In the genomic region with DNA sequence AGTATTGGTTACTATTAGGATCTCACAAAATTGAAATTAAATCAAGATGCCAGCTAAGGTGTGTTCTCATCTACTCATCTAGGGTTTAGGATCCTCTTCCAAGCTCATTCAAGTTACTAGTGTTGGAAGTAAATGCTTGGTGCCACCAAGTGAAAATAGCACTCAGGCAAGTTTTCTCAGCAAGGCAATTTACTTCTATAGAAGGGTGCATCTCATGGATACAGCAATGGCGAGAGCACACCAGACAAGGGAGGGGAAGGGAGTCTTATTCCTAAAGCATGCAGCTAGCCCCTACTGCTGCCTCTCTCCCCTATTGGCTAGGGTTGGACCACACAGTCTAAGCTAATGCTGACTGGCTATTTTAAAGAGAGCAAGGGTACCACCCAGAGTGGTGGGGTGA, we compare ENCODE assay signal across 19 cellular contexts. TPM values are rescaled to one million over a fixed set of nuclear protein-coding genes. Genes with fewer than 3 reads are reported as not detected.
A peak's percentile ranks its signal among the peaks of the same experiment; 100 is the strongest.
DNase-seq lines count a peak whose midpoint lies in the region; ATAC-seq, FAIRE-seq and TF ChIP-seq lines count a peak whose summit lies in the region.
"Had no signal": no experiment of that assay in that cellular context is flagged by ENCODE, and none has a peak within 500 bp of the region (broad histone marks: within the 10 kb centered on the region; RNA-seq: fewer than 3 reads in every experiment).

No MANE protein-coding gene starts in this region.

- peaks cover 13 to 22% of the 10 kb centered on the region in 2 donors for H3K27me3 Mint-ChIP-seq in CD4-positive, alpha-beta memory T cell

- H3K36me3 ChIP-seq in HepG2 (replicated peaks in 1 of 2; ENCODE audit: control insufficient read depth in 1 of 2, insufficient read depth in 2 of 2, low read length in 2 of 2) (no peaks in the 10 kb centered on the region), right lobe of liver (no peaks in the 10 kb centered on the region), HEK293 (ENCODE audit: control insufficient read depth in 2 of 2, insufficient read depth in 1 of 2, low read length in 2 of 2) (no peaks in the 10 kb centered on the region), H1 (ENCODE audit: control insufficient read depth in 2 of 4, insufficient read depth in 4 of 4, low read length in 3 of 4) (no peaks in the 10 kb centered on the region), hepatocyte (replicated peaks; ENCODE audit: insufficient read depth, low read depth) (no peaks in the 10 kb centered on the region)
- H3K36me3 ChIP-seq in CD4-positive, alpha-beta memory T cell (ENCODE audit: insufficient read depth, low read length), result no peaks in the 10 kb centered on the region
- H3K36me3 ChIP-seq: BE2C had no signal

- no peaks in the 10 kb centered on the region for H3K79me1 ChIP-seq in H1 (ENCODE audit: low read depth, low read length)

- TF ChIP-seq CTCF in HepG2 (CRISPR knock-in tag; IDR thresholded peaks at IDR 0.05), result no peak
- TF ChIP-seq CTCF in right lobe of liver (IDR thresholded peaks at IDR 0.05), result no peak
- TF ChIP-seq CTCF in HEK293 (tag by site-specific recombination; IDR thresholded peaks at IDR 0.05), result no peak
- TF ChIP-seq CTCF in H1 (IDR thresholded peaks at IDR 0.05; ENCODE audit: control extremely low read depth in 1 of 3, insufficient read depth in 1 of 3, low read depth in 1 of 3, low read length in 3 of 3), result no peak
- TF ChIP-seq CTCF in hepatocyte (IDR thresholded peaks at IDR 0.05; ENCODE audit: poor library complexity), result no peak

- no peak overlapping the region for H3K14ac ChIP-seq in H1 (ENCODE audit: insufficient read length)

- no peak overlapping the region for H3K56ac ChIP-seq in H1 (replicated peaks; ENCODE audit: insufficient read length, low read depth, low read length)

- intact Hi-C loops in HepG2 (cut with micrococcal nuclease; ENCODE audit: unreplicated experiment), result no loop called here
- intact Hi-C loops in right lobe of liver (cut with DNase I), result no loop called here
- intact Hi-C loops in CD4-positive, alpha-beta memory T cell (cut with micrococcal nuclease), result no loop called here
- intact Hi-C loops in posterior cingulate gyrus (cut with DNase I), result no loop called here

- 47% methylated on average over 1 of the region's 1 CpG for WGBS in HepG2 (ENCODE audit: low lambda C conversion rate)
- 100% methylated on average over 1 of the region's 1 CpG for WGBS in right lobe of liver (ENCODE audit: insufficient coverage, low coverage, low lambda C conversion rate, missing lambda C conversion rate)
- 100% methylated on average over 1 of the region's 1 CpG; no CpG with 5 or more reads in 1 of the 2 experiments for WGBS in H1 (ENCODE audit: extremely low coverage in 1 of 2, insufficient coverage in 1 of 2, insufficient read length in 1 of 2, insufficient replicate concordance in 2 of 2, low coverage in 1 of 2, low lambda C conversion rate in 2 of 2, missing lambda C conversion rate in 1 of 2), 2 experiments
- 88% methylated on average over 1 of the region's 1 CpG for WGBS in hepatocyte (ENCODE audit: low lambda C conversion rate, missing lambda C conversion rate)

- H2BK20ac ChIP-seq in H1 (ENCODE audit: low read length), result no peak overlapping the region

- no peak overlapping the region for H3K23ac ChIP-seq in H1 (ENCODE audit: insufficient read length)

- no peak for DNase-seq in HepG2 (ENCODE audit: low spot score)
- DNase-seq in right lobe of liver, result no peak
- no peak for DNase-seq in H1 (ENCODE audit: low read depth in 1 of 2, low spot score in 2 of 2)
- no peak for DNase-seq in CD4-positive, alpha-beta memory T cell
- DNase-seq in hepatocyte (ENCODE audit: low spot score), result no peak
- no peak for DNase-seq in posterior cingulate gyrus
- DNase-seq: ACHN; BE2C; C1 segment of cervical spinal cord; Caco-2; CD4-positive, CD25-positive, alpha-beta regulatory T cell; DMS153; DND-41; EL; GM23248; H7 had no signal

- H3K4me1 ChIP-seq in HepG2 (ENCODE audit: insufficient read depth, low read length), result no peaks in the 10 kb centered on the region
- H3K4me1 ChIP-seq in right lobe of liver, result no peaks in the 10 kb centered on the region
- H3K4me1 ChIP-seq in HEK293 (ENCODE audit: control insufficient read depth, insufficient read depth, low read length), result no peaks in the 10 kb centered on the region
- H3K4me1 ChIP-seq in H1 (replicated peaks in 1 of 4; ENCODE audit: control insufficient read depth in 3 of 4, insufficient read depth in 4 of 4, low read length in 3 of 4), result no peaks in the 10 kb centered on the region
- H3K4me1 ChIP-seq in CD4-positive, alpha-beta memory T cell (ENCODE audit: insufficient read depth, low read length), result no peaks in the 10 kb centered on the region
- H3K4me1 ChIP-seq in hepatocyte (ENCODE audit: insufficient read depth), result no peaks in the 10 kb centered on the region
- H3K4me1 ChIP-seq: BE2C, Caco-2 had no signal

- no peak overlapping the region for H2BK5ac ChIP-seq in H1 (ENCODE audit: low read depth, low read length)

- CTCF ChIA-PET in HepG2 (lab: Yijun Ruan, JAX; ENCODE audit: low intra/inter-chr PET ratio, low total read pairs) (no interaction called here), HEK293 (lab: Yijun Ruan, JAX) (interaction anchor here (0.6 kb wide), 1 partner anchor 422 kb away, joined by 3 read pairs; no protein-coding TSS in a partner anchor), H1 (lab: Charles Lee; ENCODE audit: partially characterized antibody) (interaction anchor here (0.5 to 0.9 kb wide), 2 partner anchors 106 to 424 kb away, joined by 3 read pairs; no protein-coding TSS in a partner anchor)
- CTCF ChIA-PET in CD4-positive, alpha-beta memory T cell (lab: Charles Lee; ENCODE audit: partially characterized antibody), result interaction anchor here (5.4 kb wide), 1 partner anchor 227 kb away, joined by 27 read pairs; no protein-coding TSS in a partner anchor

- H3K4me3 ChIP-seq in HepG2 (replicated peaks in 1 of 3; ENCODE audit: insufficient read depth in 1 of 3, low read depth in 2 of 3, low read length in 3 of 3) (no peak overlapping the region), right lobe of liver (no peak overlapping the region), HEK293 (ENCODE audit: low read depth, low read length) (no peak overlapping the region), H1 (ENCODE audit: extremely low read depth in 1 of 4, insufficient read depth in 2 of 4, low read depth in 3 of 4, low read length in 4 of 4) (no peak overlapping the region), hepatocyte (no peak overlapping the region)
- no peak overlapping the region for H3K4me3 ChIP-seq in CD4-positive, alpha-beta memory T cell (ENCODE audit: low read length in 2 of 2)
- H3K4me3 ChIP-seq: GM23248 had no signal

- H3K4me2 ChIP-seq in HepG2 (ENCODE audit: low read depth, low read length) (no peak overlapping the region), H1 (ENCODE audit: insufficient read depth in 1 of 2, low read depth in 2 of 2, low read length in 2 of 2) (no peak overlapping the region), hepatocyte (no peak overlapping the region)

- H3K9ac ChIP-seq in HepG2 (ENCODE audit: insufficient read depth, low read depth, low read length) (no peak overlapping the region), H1 (replicated peaks in 1 of 4; ENCODE audit: extremely low read depth in 1 of 4, low read depth in 3 of 4, low read length in 3 of 4) (no peak overlapping the region)
- H3K9ac ChIP-seq: GM23248 had no signal

- H3K4me1 Mint-ChIP-seq in CD4-positive, alpha-beta memory T cell, result peaks cover 0 to 3% (median 0%) of the 10 kb centered on the region in 4 donors

- H3K27ac Mint-ChIP-seq in CD4-positive, alpha-beta memory T cell, result no peak overlapping the region

- H3K79me2 ChIP-seq in HepG2 (ENCODE audit: insufficient read depth, low read length), result no peaks in the 10 kb centered on the region
- H3K79me2 ChIP-seq in H1 (ENCODE audit: control insufficient read depth in 1 of 2, insufficient read depth in 2 of 2, low read length in 2 of 2), result no peaks in the 10 kb centered on the region
- no peaks in the 10 kb centered on the region for H3K79me2 ChIP-seq in hepatocyte

- H4K91ac ChIP-seq in H1 (replicated peaks; ENCODE audit: insufficient read length, low read length), result no peak overlapping the region

- no peaks in the 10 kb centered on the region for H4K20me1 ChIP-seq in HepG2 (ENCODE audit: insufficient read depth, low read length)
- H4K20me1 ChIP-seq in H1 (replicated peaks in 1 of 2; ENCODE audit: control insufficient read depth in 1 of 2, insufficient read depth in 2 of 2, low read length in 2 of 2), result no peaks in the 10 kb centered on the region
- no peaks in the 10 kb centered on the region for H4K20me1 ChIP-seq in hepatocyte (ENCODE audit: insufficient read depth, poor library complexity, severe bottlenecking)

- H2BK12ac ChIP-seq in H1 (ENCODE audit: low read depth, low read length), result no peak overlapping the region

- no peak for TF ChIP-seq POLR2A in HepG2 (IDR thresholded peaks at IDR 0.05; ENCODE audit: insufficient read depth in 1 of 2, low read depth in 2 of 2, low read length in 2 of 2)
- no peak for TF ChIP-seq POLR2A in right lobe of liver (IDR thresholded peaks at IDR 0.05)
- no peak for TF ChIP-seq POLR2A in H1 (IDR thresholded peaks at IDR 0.05; ENCODE audit: control extremely low read depth in 1 of 2, low read depth in 2 of 2, low read length in 2 of 2)

- H3K27me3 ChIP-seq in HepG2 (ENCODE audit: control insufficient read depth in 1 of 2, insufficient read depth in 2 of 2, low read length in 2 of 2) (no peaks in the 10 kb centered on the region; a peak in 1 of 5 replicates), right lobe of liver (no peaks in the 10 kb centered on the region), H1 (replicated peaks in 1 of 4; ENCODE audit: control insufficient read depth in 3 of 4, extremely low read depth in 1 of 4, insufficient read depth in 3 of 4, low read length in 3 of 4) (no peaks in the 10 kb centered on the region; a peak in 1 of 7 replicates), hepatocyte (no peaks in the 10 kb centered on the region)
- peaks cover 4% of the 10 kb centered on the region for H3K27me3 ChIP-seq in CD4-positive, alpha-beta memory T cell (ENCODE audit: insufficient read depth, low read length)
- H3K27me3 ChIP-seq: BE2C had no signal

- FAIRE-seq in HepG2 (lab: Jason Lieb, UNC) (no peak), H1 (lab: Jason Lieb, UNC) (no peak)
- FAIRE-seq: GM12891, GM19239 had no signal

- H4K8ac ChIP-seq in H1 (ENCODE audit: extremely low read depth, insufficient read depth, low read length), result no peak overlapping the region

- no TSS peak for BruUV-seq in HepG2 (replicated peaks; lab: Mats Ljungman, UMichigan)

- H3K36me3 Mint-ChIP-seq in CD4-positive, alpha-beta memory T cell, result no peaks in the 10 kb centered on the region
- H3K36me3 Mint-ChIP-seq: CD4-positive, CD25-positive, alpha-beta regulatory T cell had no signal

- H3K18ac ChIP-seq in H1 (ENCODE audit: extremely low read depth, low read length), result no peak overlapping the region

- no peak overlapping the region for H2BK15ac ChIP-seq in H1 (ENCODE audit: low read length)

- ATAC-seq in HepG2 (no peak), right lobe of liver (no peak)

- H2AFZ ChIP-seq in HepG2 (ENCODE audit: low read length) (no peak overlapping the region), H1 (ENCODE audit: low read length) (peak overlapping the region; percentile 35; the same call in 1 of the 2 replicates), hepatocyte (no peak overlapping the region)
- H2AFZ ChIP-seq: GM23248 had no signal

- H3K4me3 Mint-ChIP-seq in CD4-positive, alpha-beta memory T cell, result no peak overlapping the region
- H3K4me3 Mint-ChIP-seq: CD4-positive, CD25-positive, alpha-beta regulatory T cell had no signal

- TF ChIP-seq EP300 in HepG2 (IDR thresholded peaks at IDR 0.05; ENCODE audit: low read depth in 2 of 2, low read length in 2 of 2) (no peak), HepG2 (CRISPR knock-in tag; IDR thresholded peaks at IDR 0.05; ENCODE audit: borderline replicate concordance) (no peak), H1 (IDR thresholded peaks at IDR 0.05; ENCODE audit: borderline replicate concordance in 1 of 2, low read depth in 2 of 2, low read length in 2 of 2) (no peak)

- POLR2A ChIA-PET in HepG2 (lab: Yijun Ruan, JAX), result no interaction called here
- POLR2A ChIA-PET in HEK293 (lab: Yijun Ruan, JAX), result no interaction called here
- POLR2A ChIA-PET in H1 (lab: Charles Lee; ENCODE audit: partially characterized antibody), result no interaction called here
- POLR2A ChIA-PET in CD4-positive, alpha-beta memory T cell (lab: Charles Lee; ENCODE audit: partially characterized antibody), result no interaction called here

- no peaks in the 10 kb centered on the region for H3K23me2 ChIP-seq in H1 (ENCODE audit: low read depth, low read length)

- H3K9me3 ChIP-seq in HepG2 (ENCODE audit: low read length) (peaks cover 13% of the 10 kb centered on the region), right lobe of liver (no peaks in the 10 kb centered on the region), HEK293 (ENCODE audit: control insufficient read depth, insufficient read depth, low read depth, low read length) (no peaks in the 10 kb centered on the region), H1 (ENCODE audit: insufficient read depth in 2 of 2, low read depth in 1 of 2, low read length in 1 of 2) (no peaks in the 10 kb centered on the region; a peak in 1 of 4 replicates), hepatocyte (ENCODE audit: low read depth) (no peaks in the 10 kb centered on the region)
- H3K9me3 ChIP-seq in CD4-positive, alpha-beta memory T cell (ENCODE audit: control insufficient read depth in 1 of 2, low read length in 2 of 2), result no peaks in the 10 kb centered on the region
- H3K9me3 ChIP-seq: BE2C had no signal

- peaks cover 0 to 15% (median 7%) of the 10 kb centered on the region in 8 donors for H3K9me3 Mint-ChIP-seq in CD4-positive, alpha-beta memory T cell

- H2AK5ac ChIP-seq in H1 (ENCODE audit: low read depth, low read length), result no peak overlapping the region

- in situ Hi-C loops in HepG2 (cut with HindIII; ENCODE audit: extremely low pct_ligation_motif_present, low pct_unique_long_range_greater_than_20kb), result no loop called here

- TF ChIP-seq RAD21 in HepG2 (CRISPR knock-in tag; IDR thresholded peaks at IDR 0.05) (no peak), H1 (IDR thresholded peaks at IDR 0.05 in 1 of 2, conservative IDR thresholded peaks at IDR 0.05 in 1 of 2; ENCODE audit: low read depth in 2 of 2, low read length in 2 of 2) (no peak)

- H3K27ac ChIP-seq in HepG2 (ENCODE audit: extremely low read length, insufficient read depth, low read length), result no peak overlapping the region
- no peak overlapping the region for H3K27ac ChIP-seq in right lobe of liver
- no peak overlapping the region for H3K27ac ChIP-seq in HEK293 (ENCODE audit: extremely low read depth, low read depth, low read length)
- H3K27ac ChIP-seq in H1 (ENCODE audit: low read depth, low read length), result no peak overlapping the region
- H3K27ac ChIP-seq in CD4-positive, alpha-beta memory T cell (ENCODE audit: low read depth, low read length), result no peak overlapping the region
- no peak overlapping the region for H3K27ac ChIP-seq in hepatocyte
- H3K27ac ChIP-seq: GM23248 had no signal

- H2BK120ac ChIP-seq in H1 (replicated peaks; ENCODE audit: low read depth, low read length), result no peak overlapping the region

- H3K4ac ChIP-seq in H1 (replicated peaks; ENCODE audit: insufficient read length, low read depth, low read length), result no peak overlapping the region

- no peak overlapping the region for H4K5ac ChIP-seq in H1 (ENCODE audit: insufficient read length, low read depth, low read length)

- no peaks in the 10 kb centered on the region for H3K9me2 ChIP-seq in hepatocyte (replicated peaks; ENCODE audit: insufficient read depth)

RNA-seq across cellular contexts. Expression of a gene that starts 23.0 kb away (rescaled TPM):
- total RNA-seq in HepG2 (2016; rRNA removed; fragmentation: Illumina TruSeq; extraction: Trizol), result 30.5 and 30.6 TPM in 2 replicates
- 3.0 and 3.3 TPM in 2 replicates for total RNA-seq in HepG2 (2016; cell fraction: cytosol; rRNA removed; fragmentation: Illumina TruSeq; extraction: Trizol; ENCODE audit: low read depth)
- total RNA-seq in HepG2 (2016; cell fraction: insoluble cytoplasmic fraction; rRNA removed; fragmentation: Illumina TruSeq; extraction: Trizol), result 29.7 and 31.0 TPM in 2 replicates
- 17.3 and 20.5 TPM in 2 replicates for total RNA-seq in HepG2 (2016; cell fraction: membrane; rRNA removed; fragmentation: Illumina TruSeq; extraction: Trizol)
- 40.8 and 45.3 TPM in 2 replicates for total RNA-seq in HepG2 (2016; cell fraction: nucleus; rRNA removed; fragmentation: Illumina TruSeq; extraction: Trizol)
- polyA plus RNA-seq in HepG2 (2011; rRNA removed), result 26.8 and 34.3 TPM in 2 replicates
- polyA plus RNA-seq in HepG2 (2011; cell fraction: cytosol; rRNA removed), result 10.2 and 16.1 TPM in 2 replicates
- 20.7 and 23.0 TPM in 2 replicates for polyA plus RNA-seq in HepG2 (2011; cell fraction: nucleus; rRNA removed)
- 26.2 and 26.3 TPM in 2 replicates for polyA plus RNA-seq in HepG2 (2012)
- 3.3 and 3.4 TPM in 2 replicates for polyA plus RNA-seq in HepG2 (2016; cell fraction: cytosol; fragmentation: Illumina TruSeq; extraction: Trizol; ENCODE audit: low read depth)
- polyA plus RNA-seq in HepG2 (2016; cell fraction: insoluble cytoplasmic fraction; fragmentation: Illumina TruSeq; extraction: Trizol; ENCODE audit: low read depth), result 34.2 and 34.3 TPM in 2 replicates
- polyA plus RNA-seq in HepG2 (2016; cell fraction: membrane; fragmentation: Illumina TruSeq; extraction: Trizol; ENCODE audit: low read depth), result 11.2 and 13.0 TPM in 2 replicates
- 62.0 and 64.0 TPM in 2 replicates for polyA plus RNA-seq in HepG2 (2016; cell fraction: nucleus; fragmentation: Illumina TruSeq; extraction: Trizol; ENCODE audit: insufficient read depth, low read depth)
- polyA minus RNA-seq in HepG2 (2011; rRNA and poly(A)+ RNA removed; ENCODE audit: low replicate concordance), result 3.3 and 10.1 TPM in 2 replicates
- 26.5 and 26.9 TPM in 2 replicates for polyA minus RNA-seq in HepG2 (2011; cell fraction: cytosol; rRNA and poly(A)+ RNA removed)
- polyA minus RNA-seq in HepG2 (2011; cell fraction: nucleus; rRNA and poly(A)+ RNA removed), result 27.8 and 28.6 TPM in 2 replicates
- total RNA-seq in right lobe of liver, result 10 to 100 TPM; 27.5 to 51.4 (median 41.3) TPM
- total RNA-seq in H1 (2021; fragmentation: NEBNext Ultra II Directional; extraction: Animal tissue kit (Norgen Biotek cat#: 25700)), result 8.8 and 9.2 TPM in 2 replicates
- 2.3 and 3.4 TPM in 2 replicates for polyA plus RNA-seq in H1 (2011; rRNA removed)
- 3.8 TPM for polyA plus RNA-seq in H1 (2011; cell fraction: cytosol; rRNA removed)
- 2.0 TPM for polyA plus RNA-seq in H1 (2011; cell fraction: nucleus; rRNA removed)
- 2.7 to 5.3 TPM (median 3.2 TPM) in 4 replicates for polyA plus RNA-seq in H1 (2012, experiment 1 of 2)
- 0.66 TPM for polyA plus RNA-seq in H1 (2012, experiment 2 of 2)
- polyA plus RNA-seq in H1 (2013, experiment 1 of 2), result 8.1 TPM
- polyA plus RNA-seq in H1 (2013, experiment 2 of 2), result 9.0 TPM
- 2.3 and 4.2 TPM in 2 replicates for polyA minus RNA-seq in H1 (2011; rRNA and poly(A)+ RNA removed)
- 5.1 TPM for polyA minus RNA-seq in H1 (2011; cell fraction: cytosol; rRNA and poly(A)+ RNA removed)
- 4.7 TPM for polyA minus RNA-seq in H1 (2011; cell fraction: nucleus; rRNA and poly(A)+ RNA removed)
- total RNA-seq in CD4-positive, alpha-beta memory T cell, result 10 to 100 TPM; 20.2 to 21.2 TPM
- polyA plus RNA-seq in CD4-positive, alpha-beta memory T cell, result 1 to 10 TPM; 3.7 to 6.3 TPM
- total RNA-seq in hepatocyte, result 41.7 and 43.8 TPM in 2 replicates
- 16.2 and 23.5 TPM in 2 replicates for polyA plus RNA-seq in hepatocyte
